Comparison of ENCODE assay signal across 25 cellular contexts in the genomic region with DNA sequence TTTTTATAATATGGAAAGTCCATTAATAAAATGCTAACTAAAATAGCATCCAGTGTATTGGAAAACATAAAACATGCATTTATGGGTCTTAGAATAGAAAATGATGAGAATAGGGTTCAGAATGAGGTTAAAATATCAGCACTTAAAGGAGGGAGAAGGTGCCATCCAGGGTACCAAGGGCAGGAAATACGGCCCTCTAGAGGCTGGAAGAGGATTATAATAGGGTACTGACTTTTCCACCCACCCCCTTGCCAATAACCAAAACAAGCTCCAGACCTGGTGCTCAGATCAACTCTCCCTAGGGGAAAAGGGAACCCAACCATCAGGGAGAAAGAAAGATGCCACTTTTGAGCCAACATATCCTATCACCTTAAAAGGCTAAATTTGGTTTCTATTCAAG. TPM values are rescaled to one million over a fixed set of nuclear protein-coding genes. Genes with fewer than 3 reads are reported as not detected.
"Had no signal": no experiment of that assay in that cellular context is flagged by ENCODE, and none has a peak within 500 bp of the region (broad histone marks: within the 10 kb centered on the region; RNA-seq: fewer than 3 reads in every experiment).

No MANE protein-coding gene starts in this region.

- H3K27me3 ChIP-seq: breast epithelium, hepatocyte, neutrophil, ovary, spleen, testis, vagina had no signal

- DNase-seq: activated CD4-positive, alpha-beta memory T cell treated with anti-CD3 and anti-CD28 coated beads for 36 hours; activated CD4-positive, alpha-beta T cell treated with anti-CD3 and anti-CD28 coated beads for 48 hours; activated effector memory CD4-positive, alpha-beta T cell treated with Interleukin-2 at 50 U/mL for 16 hours; activated naive CD4-positive, alpha-beta T cell treated with anti-CD3 and anti-CD28 coated beads for 36 hours; activated naive CD8-positive, alpha-beta T cell treated with anti-CD3 and anti-CD28 coated beads, Interleukin-2, amount 10 ng/mL, durations not matched to agents 7 days and 5 days; activated T-cell treated with anti-CD3 and anti-CD28 coated beads, Interleukin-2, amount 50 U/mL, for 72 hours; amniotic stem cell; cortex of kidney; foreskin fibroblast; left cardiac atrium; ovary; spleen; stimulated activated CD4-positive, alpha-beta T cell treated with anti-CD3 and anti-CD28 coated beads, Interleukin-4, amount 100 ng/mL, for 1 hour; stimulated activated naive CD4-positive, alpha-beta T cell; T1000; testis; trophoblast cell had no signal

- H3K4me1 Mint-ChIP-seq: activated naive CD8-positive, alpha-beta T cell treated with anti-CD3 and anti-CD28 coated beads, Interleukin-2, amount 10 ng/mL, durations not matched to agents 7 days and 5 days had no signal

- H3K4me3 Mint-ChIP-seq: activated CD4-positive, alpha-beta memory T cell treated with anti-CD3 and anti-CD28 coated beads for 36 hours; activated naive CD4-positive, alpha-beta T cell treated with anti-CD3 and anti-CD28 coated beads for 36 hours; activated naive CD8-positive, alpha-beta T cell treated with anti-CD3 and anti-CD28 coated beads, Interleukin-2, amount 10 ng/mL, durations not matched to agents 7 days and 5 days; activated T-cell treated with anti-CD3 and anti-CD28 coated beads, Interleukin-2, amount 50 U/mL, for 72 hours; natural killer cell treated with Interleukin-12 subunit alpha and Interleukin-12 subunit beta and Interleukin-15 and Interleukin-18, amount 100 ng/mL, for 72 hours had no signal

- H3K27ac Mint-ChIP-seq: activated CD4-positive, alpha-beta memory T cell treated with anti-CD3 and anti-CD28 coated beads for 36 hours; activated naive CD4-positive, alpha-beta T cell treated with anti-CD3 and anti-CD28 coated beads for 36 hours; activated naive CD8-positive, alpha-beta T cell treated with anti-CD3 and anti-CD28 coated beads, Interleukin-2, amount 10 ng/mL, durations not matched to agents 7 days and 5 days; activated T-cell treated with anti-CD3 and anti-CD28 coated beads, Interleukin-2, amount 50 U/mL, for 72 hours; natural killer cell treated with Interleukin-12 subunit alpha and Interleukin-12 subunit beta and Interleukin-15 and Interleukin-18, amount 100 ng/mL, for 72 hours had no signal

- H3K79me2 ChIP-seq: hepatocyte had no signal

- H3K27ac ChIP-seq: breast epithelium, epithelial cell of prostate, hepatocyte, neutrophil, ovary, prostate gland, spleen, testis, vagina had no signal

- H3K4me1 ChIP-seq: breast epithelium, prostate gland, spleen, testis, vagina had no signal

- H3K27me3 Mint-ChIP-seq: activated CD4-positive, alpha-beta memory T cell treated with anti-CD3 and anti-CD28 coated beads for 36 hours; activated naive CD8-positive, alpha-beta T cell treated with anti-CD3 and anti-CD28 coated beads, Interleukin-2, amount 10 ng/mL, durations not matched to agents 7 days and 5 days; natural killer cell treated with Interleukin-12 subunit alpha and Interleukin-12 subunit beta and Interleukin-15 and Interleukin-18, amount 100 ng/mL, for 72 hours had no signal

- H3K4me3 ChIP-seq: breast epithelium, hepatocyte, ovary, prostate gland, spleen, testis, vagina had no signal

- ATAC-seq: activated T-cell treated with anti-CD3 and anti-CD28 coated beads, Interleukin-2, amount 50 U/mL, for 72 hours; left cardiac atrium; natural killer cell treated with Interleukin-12 subunit alpha and Interleukin-12 subunit beta and Interleukin-15 and Interleukin-18, amount 100 ng/mL, for 72 hours had no signal

- H3K4me2 ChIP-seq: hepatocyte had no signal

- H3K9me3 Mint-ChIP-seq: activated CD4-positive, alpha-beta memory T cell treated with anti-CD3 and anti-CD28 coated beads for 36 hours; activated naive CD4-positive, alpha-beta T cell treated with anti-CD3 and anti-CD28 coated beads for 36 hours; activated naive CD8-positive, alpha-beta T cell treated with anti-CD3 and anti-CD28 coated beads, Interleukin-2, amount 10 ng/mL, durations not matched to agents 7 days and 5 days had no signal

- H3K36me3 Mint-ChIP-seq: activated CD4-positive, alpha-beta memory T cell treated with anti-CD3 and anti-CD28 coated beads for 36 hours; activated naive CD8-positive, alpha-beta T cell treated with anti-CD3 and anti-CD28 coated beads, Interleukin-2, amount 10 ng/mL, durations not matched to agents 7 days and 5 days; natural killer cell treated with Interleukin-12 subunit alpha and Interleukin-12 subunit beta and Interleukin-15 and Interleukin-18, amount 100 ng/mL, for 72 hours had no signal

- H3K9me3 ChIP-seq: breast epithelium, neutrophil, ovary, prostate gland, spleen, testis, vagina had no signal

- H3K36me3 ChIP-seq: breast epithelium, neutrophil, ovary, prostate gland, spleen, vagina had no signal

RNA-seq across cellular contexts. Expression of a gene that starts 26.7 kb away (rescaled TPM):
- total RNA-seq: activated CD4-positive, alpha-beta memory T cell treated with anti-CD3 and anti-CD28 coated beads for 36 hours; activated naive CD4-positive, alpha-beta T cell treated with anti-CD3 and anti-CD28 coated beads for 36 hours; activated naive CD8-positive, alpha-beta T cell treated with anti-CD3 and anti-CD28 coated beads, Interleukin-2, amount 10 ng/mL, durations not matched to agents 7 days and 5 days; activated T-cell treated with anti-CD3 and anti-CD28 coated beads, Interleukin-2, amount 50 U/mL, for 72 hours; glomerular endothelial cell; natural killer cell treated with Interleukin-12 subunit alpha and Interleukin-12 subunit beta and Interleukin-15 and Interleukin-18, amount 100 ng/mL, for 72 hours had no signal
- polyA plus RNA-seq: hepatocyte had no signal

RNA-seq across cellular contexts. Expression of a gene that starts 32.9 kb away (rescaled TPM):
- total RNA-seq: activated CD4-positive, alpha-beta memory T cell treated with anti-CD3 and anti-CD28 coated beads for 36 hours; activated naive CD4-positive, alpha-beta T cell treated with anti-CD3 and anti-CD28 coated beads for 36 hours; activated naive CD8-positive, alpha-beta T cell treated with anti-CD3 and anti-CD28 coated beads, Interleukin-2, amount 10 ng/mL, durations not matched to agents 7 days and 5 days; activated T-cell treated with anti-CD3 and anti-CD28 coated beads, Interleukin-2, amount 50 U/mL, for 72 hours; glomerular endothelial cell; natural killer cell treated with Interleukin-12 subunit alpha and Interleukin-12 subunit beta and Interleukin-15 and Interleukin-18, amount 100 ng/mL, for 72 hours had no signal
- polyA plus RNA-seq: hepatocyte had no signal
